In the genomic region with DNA sequence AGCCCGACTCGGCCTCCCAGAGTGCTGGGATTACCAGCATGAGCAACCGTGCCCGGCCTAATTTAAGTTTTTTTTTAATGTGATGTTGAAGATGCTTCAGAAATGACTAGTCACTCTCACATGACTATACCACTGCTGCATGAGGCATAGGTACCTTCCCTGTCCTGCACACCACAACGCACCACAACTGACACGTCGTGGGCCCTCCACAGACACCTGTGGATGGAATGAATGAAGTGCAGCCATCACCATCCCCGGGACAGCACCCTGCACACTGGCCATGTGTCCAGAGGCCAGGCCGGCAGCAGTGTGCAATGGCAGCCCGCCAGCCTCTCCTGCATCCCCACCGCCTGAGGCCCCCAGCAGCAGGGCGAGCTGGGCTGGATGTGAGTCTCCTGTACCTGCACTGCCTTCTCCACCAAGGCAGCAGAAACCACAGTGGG, we compare ENCODE assay signal across 10 cellular contexts. TPM values are rescaled to one million over a fixed set of nuclear protein-coding genes. Genes with fewer than 3 reads are reported as not detected.
DNase-seq lines count a peak whose midpoint lies in the region; ATAC-seq and TF ChIP-seq lines count a peak whose summit lies in the region.
"Had no signal": no experiment of that assay in that cellular context is flagged by ENCODE, and none has a peak within 500 bp of the region (broad histone marks: within the 10 kb centered on the region; RNA-seq: fewer than 3 reads in every experiment).

No MANE protein-coding gene starts in this region.

- H3K4me3 ChIP-seq in breast epithelium (no peak overlapping the region), testis (no peak overlapping the region)
- H3K4me3 ChIP-seq: upper lobe of right lung had no signal

- no peaks in the 10 kb centered on the region for H3K36me3 ChIP-seq in breast epithelium
- no peaks in the 10 kb centered on the region for H3K36me3 ChIP-seq in testis (ENCODE audit: low read depth, missing control alignments)

- H3K4me1 ChIP-seq in breast epithelium: no peaks in the 10 kb centered on the region
- H3K4me1 ChIP-seq in testis: no peaks in the 10 kb centered on the region

- peaks cover 10% of the 10 kb centered on the region for H3K4me1 Mint-ChIP-seq in glutamatergic neuron (ENCODE audit: low read depth, unreplicated experiment)

- no peak for TF ChIP-seq POLR2A in breast epithelium (IDR thresholded peaks at IDR 0.05)
- TF ChIP-seq POLR2A in testis (IDR thresholded peaks at IDR 0.05): no peak

- H3K27ac ChIP-seq in breast epithelium: no peak overlapping the region
- H3K27ac ChIP-seq in testis: no peak overlapping the region
- H3K27ac ChIP-seq: upper lobe of right lung had no signal

- H3K27me3 Mint-ChIP-seq in glutamatergic neuron (ENCODE audit: unreplicated experiment): peaks cover 3% of the 10 kb centered on the region

- H3K4me3 Mint-ChIP-seq in glutamatergic neuron (ENCODE audit: unreplicated experiment): no peak overlapping the region

- no peaks in the 10 kb centered on the region for H3K36me3 Mint-ChIP-seq in glutamatergic neuron (ENCODE audit: unreplicated experiment)

- no peaks in the 10 kb centered on the region for H3K9me3 Mint-ChIP-seq in glutamatergic neuron (ENCODE audit: unreplicated experiment)

- intact Hi-C loops in breast epithelium (cut with DNase I; ENCODE audit: low total_unique reads) (no loop called here), testis (cut with DNase I; ENCODE audit: low total_unique reads) (no loop called here)

- H3K27me3 ChIP-seq in breast epithelium: no peaks in the 10 kb centered on the region
- no peaks in the 10 kb centered on the region for H3K27me3 ChIP-seq in testis
- H3K27me3 ChIP-seq: upper lobe of right lung had no signal

- DNase-seq in stimulated activated naive CD4-positive, alpha-beta T cell treated with Interleukin-2 at 50 U/mL for 16 hours (lab: John Stamatoyannopoulos, UW): peak; percentile 66
- DNase-seq in stimulated activated naive CD4-positive, alpha-beta T cell (lab: John Stamatoyannopoulos, UW): no peak
- peak; percentile 63 to 72 for DNase-seq in activated CD4-positive, alpha-beta T cell treated with anti-CD3 and anti-CD28 coated beads, Interleukin-2, amount 50 U/mL, for 48 hours
- DNase-seq in glutamatergic neuron (no peak), germinal center (ENCODE audit: low spot score) (no peak), breast epithelium (ENCODE audit: low spot score in 2 of 2) (no peak), testis (no peak)
- DNase-seq: AML-193, upper lobe of right lung had no signal

- ATAC-seq in HG03039 (IDR thresholded peaks at IDR 0.05; ENCODE audit: unreplicated experiment): peak; percentile 64
- ATAC-seq: upper lobe of right lung had no signal

- no peak overlapping the region for H3K27ac Mint-ChIP-seq in glutamatergic neuron (ENCODE audit: unreplicated experiment)

- H3K9me3 ChIP-seq in breast epithelium (no peaks in the 10 kb centered on the region), testis (no peaks in the 10 kb centered on the region)
- H3K9me3 ChIP-seq: upper lobe of right lung had no signal

- TF ChIP-seq CTCF in glutamatergic neuron (IDR thresholded peaks at IDR 0.05; ENCODE audit: partially characterized antibody, unreplicated experiment): no peak
- TF ChIP-seq CTCF in breast epithelium (IDR thresholded peaks at IDR 0.05): no peak
- no peak for TF ChIP-seq CTCF in testis (IDR thresholded peaks at IDR 0.05)

- WGBS in testis, 2 donors: 86 to 99% methylated on average over 10 to 12 of the region's 12 CpGs

RNA-seq across cellular contexts. Expression of a gene that starts 55.1 kb away (rescaled TPM):
- total RNA-seq in glutamatergic neuron (ENCODE audit: unreplicated experiment) (30.6 TPM), breast epithelium (10 to 100 TPM; 28.2 to 42.6 (median 40.8) TPM), testis (10 to 100 TPM; 25.0 to 26.6 TPM)
- polyA plus RNA-seq in testis (ENCODE audit: insufficient read depth, low read depth, low replicate concordance): 29.3 TPM

Comparison
In these comparisons a context has a peak if more than half of its experiments do, and no peak if none do; other contexts are left out.
1. DNase-seq: peak in stimulated activated naive CD4-positive, alpha-beta T cell treated with Interleukin-2 at 50 U/mL for 16 hours (single experiment) and activated CD4-positive, alpha-beta T cell treated with anti-CD3 and anti-CD28 coated beads, Interleukin-2, amount 50 U/mL, for 48 hours (2 of 2); none in stimulated activated naive CD4-positive, alpha-beta T cell (0 of 6), glutamatergic neuron (single experiment), germinal center (single experiment), breast epithelium (0 of 2) and testis (single experiment).